In genomic region chr15:47332481-47332880, GRCh38 we compare ENCODE assay signal across 1 cellular context.
TF ChIP-seq lines count a peak whose summit lies in the region.

No MANE protein-coding gene starts in this region.

TF ChIP-seq in GM12891, 5 proteins besides CTCF, POLR2A, EP300 and RAD21:
- TF ChIP-seq SPI1 (IDR thresholded peaks at IDR 0.05; ENCODE audit: low read depth, low read length) (no peak), POLR2AphosphoS5 (IDR thresholded peaks at IDR 0.05; ENCODE audit: low read depth, low read length) (no peak), TAF1 (IDR thresholded peaks at IDR 0.05; ENCODE audit: low read depth, low read length) (no peak), PAX5 (IDR thresholded peaks at IDR 0.05; ENCODE audit: insufficient read depth, low read length, severe bottlenecking) (no peak), POU2F2 (IDR thresholded peaks at IDR 0.05; ENCODE audit: low read depth, low read length) (no peak)
